ENCODE assay signal across 9 cellular contexts in the genomic region with DNA sequence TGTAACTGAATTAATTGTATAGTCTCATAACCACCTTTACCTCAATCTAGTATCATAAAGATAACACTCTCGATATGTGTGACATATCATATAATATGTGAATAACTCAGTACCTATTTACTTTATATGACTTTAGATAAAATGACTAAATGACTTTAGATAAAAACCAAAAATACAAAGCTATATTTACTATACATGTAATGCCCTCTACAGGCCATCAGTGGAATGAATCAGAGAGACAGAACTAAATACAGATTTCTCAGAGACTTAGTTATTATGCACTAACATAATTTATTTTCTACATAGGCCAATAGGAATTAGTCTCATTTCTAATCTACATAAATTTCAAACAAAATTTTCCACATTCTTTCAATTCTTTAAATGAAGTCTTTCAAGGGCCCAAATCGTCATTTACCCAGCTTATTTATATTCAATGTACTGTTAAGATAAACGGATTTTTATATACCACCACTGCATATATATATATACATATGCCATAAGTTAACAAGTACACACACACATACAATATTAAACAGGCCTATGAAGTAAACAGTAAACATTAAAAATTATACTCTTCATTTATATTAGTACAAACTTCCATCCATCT.
DNase-seq lines count a peak whose midpoint lies in the region; ATAC-seq and TF ChIP-seq lines count a peak whose summit lies in the region.
"Had no signal": no experiment of that assay in that cellular context is flagged by ENCODE, and none has a peak within 500 bp of the region (broad histone marks: within the 10 kb centered on the region; RNA-seq: fewer than 3 reads in every experiment).

No MANE protein-coding gene starts in this region.

- no peaks in the 10 kb centered on the region for H3K27me3 Mint-ChIP-seq in Calu3 (ENCODE audit: unreplicated experiment)
- H3K27me3 Mint-ChIP-seq: IgD-negative memory B cell had no signal

- no peaks in the 10 kb centered on the region for H3K4me1 Mint-ChIP-seq in Calu3 (ENCODE audit: low read depth, unreplicated experiment)
- H3K4me1 Mint-ChIP-seq: IgD-negative memory B cell had no signal

- BruUV-seq in Calu3 (replicated peaks; lab: Mats Ljungman, UMichigan) = no TSS peak

- H3K27ac Mint-ChIP-seq in Calu3 (ENCODE audit: unreplicated experiment) = no peak overlapping the region
- H3K27ac Mint-ChIP-seq: IgD-negative memory B cell had no signal

- H3K4me3 Mint-ChIP-seq in Calu3 (ENCODE audit: low read depth, unreplicated experiment) = no peak overlapping the region
- H3K4me3 Mint-ChIP-seq: IgD-negative memory B cell had no signal

- CTCF ChIA-PET in Calu3 (lab: Charles Lee) = interaction anchor here (0.7 to 1.0 kb wide), 4 partner anchors 9 to 456 kb away, joined by 3 to 4 read pairs (median 4); no protein-coding TSS in a partner anchor

- ATAC-seq in HG03354 (IDR thresholded peaks at IDR 0.05; ENCODE audit: poor library complexity, severe bottlenecking, unreplicated experiment) (peak; percentile 65), HG02798 (IDR thresholded peaks at IDR 0.05; ENCODE audit: poor library complexity, unreplicated experiment) (no peak)

- H3K36me3 Mint-ChIP-seq in Calu3 (ENCODE audit: insufficient read depth, unreplicated experiment) = no peaks in the 10 kb centered on the region

- H3K9me3 Mint-ChIP-seq in Calu3 (ENCODE audit: low read depth, unreplicated experiment) = peaks cover 2% of the 10 kb centered on the region
- H3K9me3 Mint-ChIP-seq: IgD-negative memory B cell had no signal

- peak; percentile 40 for TF ChIP-seq CTCF in Calu3 (IDR thresholded peaks at IDR 0.05; ENCODE audit: unreplicated experiment)

- no peak for DNase-seq in Calu3
- peak; percentile 39 for DNase-seq in amniotic epithelial cell (ENCODE audit: low read depth)
- peak; percentile 25 to 34 for DNase-seq in lung microvascular endothelial cell (ENCODE audit: low read depth in 2 of 2)
- no peak for DNase-seq in medulla oblongata (ENCODE audit: extremely low spot score)
- DNase-seq in T1000 (lab: John Stamatoyannopoulos, UW) = no peak
- DNase-seq in stimulated activated naive CD4-positive, alpha-beta T cell treated with Interleukin-2 at 50 U/mL for 16 hours (lab: John Stamatoyannopoulos, UW) = no peak

- intact Hi-C loops in Calu3 (cut with micrococcal nuclease; ENCODE audit: unreplicated experiment) = loop anchor here (5.0 kb wide), 1 partner anchor 141 kb away; no protein-coding TSS in a partner anchor

Comparison
In these comparisons a context has a peak if more than half of its experiments do, and no peak if none do; other contexts are left out.
1. DNase-seq: peak in amniotic epithelial cell (single experiment) and lung microvascular endothelial cell (2 of 2); none in Calu3 (single experiment), medulla oblongata (single experiment), T1000 (single experiment) and stimulated activated naive CD4-positive, alpha-beta T cell treated with Interleukin-2 at 50 U/mL for 16 hours (single experiment).